ENCODE assay signal across 13 cellular contexts in genomic region chr1:29270881-29271390, GRCh38. TPM values are rescaled to one million over a fixed set of nuclear protein-coding genes. Genes with fewer than 3 reads are reported as not detected.
A peak's percentile ranks its signal among the peaks of the same experiment; 100 is the strongest.
DNase-seq lines count a peak whose midpoint lies in the region; ATAC-seq and TF ChIP-seq lines count a peak whose summit lies in the region.
"Had no signal": no experiment of that assay in that cellular context is flagged by ENCODE, and none has a peak within 500 bp of the region (broad histone marks: within the 10 kb centered on the region; RNA-seq: fewer than 3 reads in every experiment).

No MANE protein-coding gene starts in this region.

- H3K27me3 Mint-ChIP-seq in HFFc6 (ENCODE audit: insufficient read depth) = no peaks in the 10 kb centered on the region; the same call in 1 of the 2 replicates
- peaks cover 10% of the 10 kb centered on the region for H3K27me3 Mint-ChIP-seq in chondrocyte (ENCODE audit: low read depth)

- intact Hi-C loops in sigmoid colon (cut with DNase I) = no loop called here

- H3K4me3 ChIP-seq in sigmoid colon (no peak overlapping the region), Peyer's patch (no peak overlapping the region)

- H3K4me1 ChIP-seq in sigmoid colon = peaks cover 0 to 18% (median 10%) of the 10 kb centered on the region in 4 donors
- peaks cover 0 to 13% (median 0%) of the 10 kb centered on the region in 4 donors for H3K4me1 ChIP-seq in Peyer's patch

- TF ChIP-seq POLR2A in sigmoid colon (IDR thresholded peaks at IDR 0.05) (no peak), Peyer's patch (IDR thresholded peaks at IDR 0.05) (no peak)

- H3K4me3 Mint-ChIP-seq in HFFc6 (peak overlapping the region; percentile 75), chondrocyte (ENCODE audit: unreplicated experiment) (no peak overlapping the region)
- H3K4me3 Mint-ChIP-seq: activated CD4-positive, alpha-beta memory T cell treated with anti-CD3 and anti-CD28 coated beads for 36 hours; activated naive CD4-positive, alpha-beta T cell treated with anti-CD3 and anti-CD28 coated beads, Interleukin-2, amount 10 ng/mL, durations not matched to agents 7 days and 5 days; B cell; stimulated activated memory B cell treated with anti-CD40 and anti-IgM and Interleukin-4, amounts not matched to agents 10 μg/mL and 1 μg/mL and 100 μg/mL, for 72 hours had no signal

- WGBS in sigmoid colon, 2 donors = 7 to 46% methylated on average over 3 of the region's 3 CpGs

- no peak for TF ChIP-seq EP300 in sigmoid colon (IDR thresholded peaks at IDR 0.05)

- H3K9me3 ChIP-seq in sigmoid colon = no peaks in the 10 kb centered on the region
- H3K9me3 ChIP-seq in Peyer's patch = no peaks in the 10 kb centered on the region

- H3K27me3 ChIP-seq in sigmoid colon = no peaks in the 10 kb centered on the region
- H3K27me3 ChIP-seq in Peyer's patch = no peaks in the 10 kb centered on the region

- H3K9me3 Mint-ChIP-seq in HFFc6 (no peaks in the 10 kb centered on the region), chondrocyte (ENCODE audit: low read depth) (no peaks in the 10 kb centered on the region)
- H3K9me3 Mint-ChIP-seq: activated CD4-positive, alpha-beta memory T cell treated with anti-CD3 and anti-CD28 coated beads for 36 hours; activated naive CD4-positive, alpha-beta T cell treated with anti-CD3 and anti-CD28 coated beads, Interleukin-2, amount 10 ng/mL, durations not matched to agents 7 days and 5 days; stimulated activated memory B cell treated with anti-CD40 and anti-IgM and Interleukin-4, amounts not matched to agents 10 μg/mL and 1 μg/mL and 100 μg/mL, for 72 hours had no signal

- peaks cover 0 to 8% (median 0%) of the 10 kb centered on the region in 4 donors for H3K36me3 ChIP-seq in sigmoid colon
- H3K36me3 ChIP-seq in Peyer's patch = no peaks in the 10 kb centered on the region

- peak overlapping the region; percentile 38 for H3K27ac Mint-ChIP-seq in HFFc6
- peak overlapping the region; percentile 53 for H3K27ac Mint-ChIP-seq in chondrocyte (ENCODE audit: unreplicated experiment)
- H3K27ac Mint-ChIP-seq: activated CD4-positive, alpha-beta memory T cell treated with anti-CD3 and anti-CD28 coated beads for 36 hours; activated naive CD4-positive, alpha-beta T cell treated with anti-CD3 and anti-CD28 coated beads, Interleukin-2, amount 10 ng/mL, durations not matched to agents 7 days and 5 days; B cell; stimulated activated memory B cell treated with anti-CD40 and anti-IgM and Interleukin-4, amounts not matched to agents 10 μg/mL and 1 μg/mL and 100 μg/mL, for 72 hours had no signal

- H3K36me3 Mint-ChIP-seq in HFFc6 (ENCODE audit: low read depth) (no peaks in the 10 kb centered on the region), chondrocyte (ENCODE audit: low read depth) (peaks cover 5% of the 10 kb centered on the region)
- H3K36me3 Mint-ChIP-seq: activated CD4-positive, alpha-beta memory T cell treated with anti-CD3 and anti-CD28 coated beads for 36 hours; activated naive CD4-positive, alpha-beta T cell treated with anti-CD3 and anti-CD28 coated beads, Interleukin-2, amount 10 ng/mL, durations not matched to agents 7 days and 5 days; stimulated activated memory B cell treated with anti-CD40 and anti-IgM and Interleukin-4, amounts not matched to agents 10 μg/mL and 1 μg/mL and 100 μg/mL, for 72 hours had no signal

- peaks cover 21% of the 10 kb centered on the region for H3K4me1 Mint-ChIP-seq in HFFc6 (ENCODE audit: low read depth)
- H3K4me1 Mint-ChIP-seq in chondrocyte (ENCODE audit: low read depth) = peaks cover 20% of the 10 kb centered on the region
- H3K4me1 Mint-ChIP-seq: activated naive CD4-positive, alpha-beta T cell treated with anti-CD3 and anti-CD28 coated beads, Interleukin-2, amount 10 ng/mL, durations not matched to agents 7 days and 5 days; B cell; stimulated activated memory B cell treated with anti-CD40 and anti-IgM and Interleukin-4, amounts not matched to agents 10 μg/mL and 1 μg/mL and 100 μg/mL, for 72 hours had no signal

- DNase-seq in HFFc6 (no peak), chondrocyte (ENCODE audit: low spot score) (no peak), left kidney (ENCODE audit: low read depth, low spot score) (peak; percentile 53), sigmoid colon (peak; percentile 9), NCI-H1092 treated with DMSO at 0.1 percent for 48 hours (lab: John Stamatoyannopoulos, UW) (no peak), Peyer's patch (no peak)
- DNase-seq: activated CD4-positive, alpha-beta memory T cell treated with anti-CD3 and anti-CD28 coated beads for 36 hours; activated naive CD4-positive, alpha-beta T cell treated with anti-CD3 and anti-CD28 coated beads, Interleukin-2, amount 10 ng/mL, durations not matched to agents 7 days and 5 days; NCI-H1417; OCI-M1 had no signal

- no peak for TF ChIP-seq CTCF in HFFc6 (IDR thresholded peaks at IDR 0.05)
- no peak for TF ChIP-seq CTCF in chondrocyte (IDR thresholded peaks at IDR 0.05)
- no peak for TF ChIP-seq CTCF in sigmoid colon (IDR thresholded peaks at IDR 0.05)
- TF ChIP-seq CTCF in Peyer's patch (IDR thresholded peaks at IDR 0.05) = no peak

- no peak for ATAC-seq in GM21381 (IDR thresholded peaks at IDR 0.05; ENCODE audit: unreplicated experiment)

- H3K27ac ChIP-seq in sigmoid colon (no peak overlapping the region), Peyer's patch (no peak overlapping the region)

RNA-seq across cellular contexts. Expression of gene PTPRU, which starts 34.6 kb away (rescaled TPM):
- 1 to 10 TPM; 5.6 to 8.1 (median 7.0) TPM for total RNA-seq in HFFc6 (2021; fragmentation: NEBNext Ultra II Directional; extraction: Animal tissue kit (Norgen Biotek cat#: 25700))
- total RNA-seq in chondrocyte (12.6 to 20.7 TPM (median 14.8 TPM) in 3 replicates), sigmoid colon (10 to 100 TPM in 3 of 4 donors, 1 to 10 TPM in 1; 8.2 to 35.7 (median 25.1) TPM), Peyer's patch (1 to 10 TPM in 3 of 4 donors, under 1 TPM in 1; 0.18 to 5.0 (median 4.0) TPM)
- 1 to 10 TPM in 2 of 3 donors, under 1 TPM in 1; 0.92 to 7.9 (median 1.8) TPM for polyA plus RNA-seq in sigmoid colon

RNA-seq across cellular contexts. Expression of gene MECR, which starts 40.2 kb away (rescaled TPM):
- 10 to 100 TPM; 20.5 to 27.1 (median 21.9) TPM for total RNA-seq in HFFc6 (2021; fragmentation: NEBNext Ultra II Directional; extraction: Animal tissue kit (Norgen Biotek cat#: 25700))
- total RNA-seq in chondrocyte (15.2 to 24.5 TPM (median 15.6 TPM) in 3 replicates), sigmoid colon (10 to 100 TPM in 3 of 4 donors, 1 to 10 TPM in 1; 9.2 to 26.6 (median 18.5) TPM), Peyer's patch (10 to 100 TPM in 3 of 4 donors, 1 to 10 TPM in 1; 9.3 to 31.4 (median 19.1) TPM)
- polyA plus RNA-seq in sigmoid colon = 10 to 100 TPM; 10.4 to 17.7 (median 12.6) TPM

Comparison
In these comparisons a context has a peak if more than half of its experiments do, and no peak if none do; other contexts are left out.
1. DNase-seq: peak in left kidney (single experiment) and sigmoid colon (single experiment); none in HFFc6 (single experiment), chondrocyte (single experiment), NCI-H1092 treated with DMSO at 0.1 percent for 48 hours (single experiment) and Peyer's patch (0 of 3).